In the genomic region with DNA sequence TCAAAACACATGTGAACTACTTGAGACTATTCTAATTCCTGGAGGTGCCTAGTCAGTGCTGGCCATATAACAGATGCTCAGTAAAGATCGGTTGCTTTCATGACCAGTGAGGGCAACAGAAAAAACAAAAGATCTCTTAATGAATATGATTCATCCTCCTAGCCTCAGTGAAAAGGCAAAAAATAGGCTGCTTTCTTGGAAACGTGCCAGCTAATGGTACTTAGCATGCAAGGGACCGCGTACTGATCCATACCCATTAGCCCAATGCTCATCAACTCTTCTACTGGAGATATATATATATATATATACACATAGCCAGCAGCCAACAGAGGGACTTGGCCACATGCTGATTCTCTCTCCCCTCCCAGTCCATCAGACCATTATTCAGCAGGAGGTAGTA, we compare ENCODE assay signal across 12 cellular contexts.
"Had no signal": no experiment of that assay in that cellular context is flagged by ENCODE, and none has a peak within 500 bp of the region (broad histone marks: within the 10 kb centered on the region; RNA-seq: fewer than 3 reads in every experiment).

No MANE protein-coding gene starts in this region.

- DNase-seq: activated B cell treated with CpG ODN at 0.5 μM for 24 hours; activated CD4-positive, alpha-beta T cell treated with anti-CD3 and anti-CD28 coated beads, Interleukin-2, amount 10 ng/mL, durations not matched to agents 24 days and 14 days; activated CD8-positive, alpha-beta memory T cell treated with anti-CD3 and anti-CD28 coated beads for 24 hours; activated naive CD4-positive, alpha-beta T cell treated with anti-CD3 and anti-CD28 coated beads, Interleukin-2, amount 10 ng/mL, durations not matched to agents 7 days and 5 days; caudate nucleus; colonic mucosa; effector CD4-positive, alpha-beta T cell; gastrocnemius medialis; left lung; mesendoderm; nephron progenitor cell; stimulated activated CD4-positive, alpha-beta T cell treated with anti-CD3 and anti-CD28 coated beads, Interleukin-4, amount 100 ng/mL, for 24 hours had no signal

- H3K4me3 ChIP-seq: colonic mucosa, gastrocnemius medialis, left lung had no signal

- H3K36me3 ChIP-seq: colonic mucosa, gastrocnemius medialis, left lung had no signal

- H3K4me1 ChIP-seq: colonic mucosa, gastrocnemius medialis, left lung had no signal

- ATAC-seq: gastrocnemius medialis, left lung had no signal

- H3K27ac ChIP-seq: colonic mucosa, gastrocnemius medialis, left lung had no signal

- H3K9me3 ChIP-seq: colonic mucosa, gastrocnemius medialis, left lung had no signal

- H3K27me3 ChIP-seq: colonic mucosa, gastrocnemius medialis had no signal
